In the genomic region with DNA sequence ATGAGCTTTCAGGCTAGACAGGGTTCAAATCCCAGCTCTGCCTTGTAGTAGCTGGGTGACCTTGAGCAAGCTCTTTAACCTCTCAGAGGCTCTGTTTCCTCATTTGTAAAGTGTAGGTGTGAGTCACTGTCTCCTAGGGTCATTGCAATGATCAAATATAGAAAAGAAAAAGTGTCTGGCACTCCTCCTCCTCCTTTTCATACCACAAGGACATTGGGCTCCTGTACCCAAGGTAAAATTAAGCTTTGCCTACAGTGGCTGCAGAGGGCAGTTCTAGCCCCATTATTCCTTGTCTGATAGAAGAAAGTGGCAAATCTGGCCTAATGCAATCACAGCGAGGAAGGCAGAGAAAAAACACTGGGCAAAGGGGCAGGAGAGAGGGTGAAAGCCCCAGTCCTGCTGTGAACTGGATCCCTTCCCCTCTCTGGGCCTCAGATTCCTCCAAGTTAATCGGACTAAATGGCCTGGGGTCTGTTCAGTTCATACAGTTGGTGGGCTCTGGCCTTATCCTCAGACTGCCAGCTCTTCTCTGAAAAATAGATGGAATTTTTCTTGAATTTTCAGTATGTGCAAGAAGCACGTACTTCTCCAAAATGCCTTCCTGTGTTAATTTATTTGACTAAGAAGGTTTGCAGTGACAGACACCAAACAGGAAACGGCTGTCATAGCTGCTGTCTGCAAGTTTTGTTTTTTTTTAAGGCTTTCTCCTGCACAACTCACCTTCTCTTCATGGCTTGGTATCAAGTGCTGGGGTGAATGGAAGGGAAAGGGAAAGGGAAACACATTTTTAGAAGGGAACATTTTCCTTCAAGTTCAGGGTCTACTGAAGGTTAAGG, we compare ENCODE assay signal across 10 cellular contexts. TPM values are rescaled to one million over a fixed set of nuclear protein-coding genes. Genes with fewer than 3 reads are reported as not detected.
A peak's percentile ranks its signal among the peaks of the same experiment; 100 is the strongest.
DNase-seq lines count a peak whose midpoint lies in the region; ATAC-seq and TF ChIP-seq lines count a peak whose summit lies in the region.
"Had no signal": no experiment of that assay in that cellular context is flagged by ENCODE, and none has a peak within 500 bp of the region (broad histone marks: within the 10 kb centered on the region; RNA-seq: fewer than 3 reads in every experiment).

No MANE protein-coding gene starts in this region.

- H3K9me3 ChIP-seq in gastrocnemius medialis (no peaks in the 10 kb centered on the region), GM23248 (ENCODE audit: low read depth) (no peaks in the 10 kb centered on the region)

- TF ChIP-seq POLR2A in gastrocnemius medialis (IDR thresholded peaks at IDR 0.05) = no peak

- peaks cover 16% of the 10 kb centered on the region in 2 donors for H3K4me1 ChIP-seq in gastrocnemius medialis
- H3K4me1 ChIP-seq in GM23248 (ENCODE audit: insufficient read depth) = peaks cover 5% of the 10 kb centered on the region

- WGBS in GM23248 (ENCODE audit: low coverage in 1 of 2, low lambda C conversion rate in 2 of 2, missing lambda C conversion rate in 2 of 2), 2 experiments = 72 to 76% methylated on average over 4 of the region's 4 CpGs

- H3K27me3 ChIP-seq in gastrocnemius medialis (no peaks in the 10 kb centered on the region), GM23248 (replicated peaks; ENCODE audit: insufficient read depth) (no peaks in the 10 kb centered on the region)

- H3K9ac ChIP-seq in GM23248 = no peak overlapping the region

- no peak overlapping the region for H3K4me3 ChIP-seq in gastrocnemius medialis
- H3K4me3 ChIP-seq in GM23248 = no peak overlapping the region

- in situ Hi-C loops in gastrocnemius medialis (cut with MboI; ENCODE audit: low sequenced_read_pairs in 4 of 4) = no loop called here
- in situ Hi-C loops in GM23248 (cut with MboI) = no loop called here

- H3K36me3 Mint-ChIP-seq in activated naive CD4-positive, alpha-beta T cell treated with anti-CD3 and anti-CD28 coated beads for 36 hours (ENCODE audit: low read depth) = peaks cover 3% of the 10 kb centered on the region
- H3K36me3 Mint-ChIP-seq in activated CD4-positive, alpha-beta memory T cell treated with anti-CD3 and anti-CD28 coated beads for 36 hours = peaks cover 1% of the 10 kb centered on the region
- H3K36me3 Mint-ChIP-seq in mesothelial cell of epicardium = no peaks in the 10 kb centered on the region
- H3K36me3 Mint-ChIP-seq: WTC11 had no signal

- H2AFZ ChIP-seq in GM23248 = no peak overlapping the region

- peak overlapping the region; percentile 45 for H3K4me3 Mint-ChIP-seq in activated naive CD4-positive, alpha-beta T cell treated with anti-CD3 and anti-CD28 coated beads for 36 hours
- peak overlapping the region; percentile 45 for H3K4me3 Mint-ChIP-seq in activated CD4-positive, alpha-beta memory T cell treated with anti-CD3 and anti-CD28 coated beads for 36 hours
- H3K4me3 Mint-ChIP-seq in stimulated activated naive CD8-positive, alpha-beta T cell treated with anti-CD3 and anti-CD28 coated beads, Interleukin-15, amount 100 ng/mL, for 72 hours = peak overlapping the region; percentile 48 to 67
- no peak overlapping the region for H3K4me3 Mint-ChIP-seq in mesothelial cell of epicardium
- H3K4me3 Mint-ChIP-seq: WTC11 had no signal

- DNase-seq in activated naive CD4-positive, alpha-beta T cell treated with anti-CD3 and anti-CD28 coated beads for 36 hours = peak; percentile 62
- DNase-seq in activated naive CD4-positive, alpha-beta T cell treated with Interleukin-2 at 50 U/mL for 16 hours = no peak
- peak; percentile 42 for DNase-seq in activated CD4-positive, alpha-beta memory T cell treated with anti-CD3 and anti-CD28 coated beads for 36 hours
- DNase-seq in stimulated activated naive CD8-positive, alpha-beta T cell treated with anti-CD3 and anti-CD28 coated beads, Interleukin-15, amount 100 ng/mL, for 72 hours = no peak
- DNase-seq in gastrocnemius medialis = no peak
- DNase-seq in mesothelial cell of epicardium (ENCODE audit: low spot score in 2 of 2, unreplicated experiment in 2 of 2) = no peak
- DNase-seq in GM23248 = no peak

- CTCF ChIA-PET in activated naive CD4-positive, alpha-beta T cell treated with anti-CD3 and anti-CD28 coated beads for 36 hours (lab: Charles Lee) = interaction anchor here (0.8 to 9.2 kb wide), 5 partner anchors 22 to 112 kb away, joined by 3 to 67 read pairs (median 4); a partner anchor contains a TSS
- CTCF ChIA-PET in activated CD4-positive, alpha-beta memory T cell treated with anti-CD3 and anti-CD28 coated beads for 36 hours (lab: Charles Lee) = interaction anchor here (0.6 to 3.2 kb wide), 7 partner anchors 8 to 562 kb away, joined by 3 to 24 read pairs (median 3); a partner anchor contains a TSS

- H4K20me1 ChIP-seq in GM23248 (ENCODE audit: insufficient read depth) = no peaks in the 10 kb centered on the region

- no peaks in the 10 kb centered on the region for H3F3A ChIP-seq in GM23248 (ENCODE audit: insufficient read depth)

- no peaks in the 10 kb centered on the region for H3K9me2 ChIP-seq in GM23248 (ENCODE audit: insufficient read depth)

- peaks cover 91% of the 10 kb centered on the region for H3K4me1 Mint-ChIP-seq in activated naive CD4-positive, alpha-beta T cell treated with anti-CD3 and anti-CD28 coated beads for 36 hours (ENCODE audit: low read depth)
- H3K4me1 Mint-ChIP-seq in activated CD4-positive, alpha-beta memory T cell treated with anti-CD3 and anti-CD28 coated beads for 36 hours (ENCODE audit: low read depth) = peaks cover 74% of the 10 kb centered on the region
- peaks cover 88% of the 10 kb centered on the region for H3K4me1 Mint-ChIP-seq in stimulated activated naive CD8-positive, alpha-beta T cell treated with anti-CD3 and anti-CD28 coated beads, Interleukin-15, amount 100 ng/mL, for 72 hours
- no peaks in the 10 kb centered on the region for H3K4me1 Mint-ChIP-seq in mesothelial cell of epicardium

- intact Hi-C loops in activated naive CD4-positive, alpha-beta T cell treated with anti-CD3 and anti-CD28 coated beads for 36 hours (cut with micrococcal nuclease) = loop anchor here (1.0 to 2.0 kb wide), 7 partner anchors 22 to 901 kb away; no protein-coding TSS in a partner anchor
- intact Hi-C loops in activated CD4-positive, alpha-beta memory T cell treated with anti-CD3 and anti-CD28 coated beads for 36 hours (cut with micrococcal nuclease) = loop anchor here (1.0 kb wide), 3 partner anchors 27 to 62 kb away; no protein-coding TSS in a partner anchor
- intact Hi-C loops in gastrocnemius medialis (cut with DNase I; ENCODE audit: low total_unique reads) = no loop called here

- H3K27me3 Mint-ChIP-seq in activated naive CD4-positive, alpha-beta T cell treated with anti-CD3 and anti-CD28 coated beads for 36 hours (ENCODE audit: low read depth) = no peaks in the 10 kb centered on the region
- no peaks in the 10 kb centered on the region for H3K27me3 Mint-ChIP-seq in activated CD4-positive, alpha-beta memory T cell treated with anti-CD3 and anti-CD28 coated beads for 36 hours
- H3K27me3 Mint-ChIP-seq in stimulated activated naive CD8-positive, alpha-beta T cell treated with anti-CD3 and anti-CD28 coated beads, Interleukin-15, amount 100 ng/mL, for 72 hours = no peaks in the 10 kb centered on the region
- no peaks in the 10 kb centered on the region for H3K27me3 Mint-ChIP-seq in mesothelial cell of epicardium (ENCODE audit: low read depth)

- TF ChIP-seq CTCF in gastrocnemius medialis (IDR thresholded peaks at IDR 0.05 in 4 of 5, conservative IDR thresholded peaks at IDR 0.05 in 1 of 5) = no peak
- no peak for TF ChIP-seq CTCF in mesothelial cell of epicardium (IDR thresholded peaks at IDR 0.05; ENCODE audit: unreplicated experiment)

- no peaks in the 10 kb centered on the region for H3K79me2 ChIP-seq in GM23248 (ENCODE audit: insufficient read depth)

- H3K27ac ChIP-seq in gastrocnemius medialis (no peak overlapping the region), GM23248 (no peak overlapping the region)
- H3K27ac ChIP-seq: C4-2B had no signal

- no peak overlapping the region for H3K4me2 ChIP-seq in GM23248 (ENCODE audit: unreplicated experiment)

- peak overlapping the region; percentile 95 for H3K27ac Mint-ChIP-seq in activated naive CD4-positive, alpha-beta T cell treated with anti-CD3 and anti-CD28 coated beads for 36 hours
- H3K27ac Mint-ChIP-seq in activated CD4-positive, alpha-beta memory T cell treated with anti-CD3 and anti-CD28 coated beads for 36 hours = peak overlapping the region; percentile 89
- H3K27ac Mint-ChIP-seq in stimulated activated naive CD8-positive, alpha-beta T cell treated with anti-CD3 and anti-CD28 coated beads, Interleukin-15, amount 100 ng/mL, for 72 hours = peak overlapping the region; percentile 90 to 93
- no peak overlapping the region for H3K27ac Mint-ChIP-seq in mesothelial cell of epicardium
- H3K27ac Mint-ChIP-seq: WTC11 had no signal

- POLR2A ChIA-PET in activated CD4-positive, alpha-beta memory T cell treated with anti-CD3 and anti-CD28 coated beads for 36 hours (lab: Charles Lee) = interaction anchor here (0.7 to 3.8 kb wide), 6 partner anchors 22 to 219 kb away, joined by 3 to 21 read pairs (median 5); a partner anchor contains a TSS

- no peaks in the 10 kb centered on the region for H3K36me3 ChIP-seq in gastrocnemius medialis
- H3K36me3 ChIP-seq in GM23248 (ENCODE audit: low read depth) = no peaks in the 10 kb centered on the region

- peak; percentile 62 for ATAC-seq in HG03066 (IDR thresholded peaks at IDR 0.05; ENCODE audit: low read depth, unreplicated experiment)
- peak; percentile 75 for ATAC-seq in stimulated activated naive CD8-positive, alpha-beta T cell treated with anti-CD3 and anti-CD28 coated beads, Interleukin-15, amount 100 ng/mL, for 72 hours
- no peak for ATAC-seq in gastrocnemius medialis
- ATAC-seq: WTC11 had no signal

- H3K9me3 Mint-ChIP-seq in activated naive CD4-positive, alpha-beta T cell treated with anti-CD3 and anti-CD28 coated beads for 36 hours = no peaks in the 10 kb centered on the region
- H3K9me3 Mint-ChIP-seq in activated CD4-positive, alpha-beta memory T cell treated with anti-CD3 and anti-CD28 coated beads for 36 hours = no peaks in the 10 kb centered on the region
- peaks cover 0 to 4% of the 10 kb centered on the region in 2 donors for H3K9me3 Mint-ChIP-seq in stimulated activated naive CD8-positive, alpha-beta T cell treated with anti-CD3 and anti-CD28 coated beads, Interleukin-15, amount 100 ng/mL, for 72 hours
- H3K9me3 Mint-ChIP-seq in mesothelial cell of epicardium = no peaks in the 10 kb centered on the region
- H3K9me3 Mint-ChIP-seq: WTC11 had no signal

RNA-seq across cellular contexts. Expression of a gene that starts 35.3 kb away (rescaled TPM):
- total RNA-seq in activated naive CD4-positive, alpha-beta T cell treated with anti-CD3 and anti-CD28 coated beads for 36 hours = 10 to 100 TPM; 75.0 to 77.8 TPM
- 10 to 100 TPM; 94.8 to 96.8 TPM for total RNA-seq in activated CD4-positive, alpha-beta memory T cell treated with anti-CD3 and anti-CD28 coated beads for 36 hours
- total RNA-seq in gastrocnemius medialis (100 to 1,000 TPM in 2 of 4 donors, 10 to 100 TPM in 2; 56.1 to 135 (median 92.0) TPM), mesothelial cell of epicardium (0.85 to 2.1 TPM (median 1.9 TPM) in 3 replicates)
- total RNA-seq in GM23248 (2014; rRNA removed; shearing (Covaris generic)) = 22.6 and 40.6 TPM in 2 replicates
- 33.3 and 36.0 TPM in 2 replicates for polyA plus RNA-seq in GM23248 (2016; fragmentation: Nextera tagmentation; extraction: Ambion mirVana)

Comparison
In these comparisons a context has a peak if more than half of its experiments do, and no peak if none do; other contexts are left out.
1. DNase-seq: peak in activated naive CD4-positive, alpha-beta T cell treated with anti-CD3 and anti-CD28 coated beads for 36 hours (single experiment) and activated CD4-positive, alpha-beta memory T cell treated with anti-CD3 and anti-CD28 coated beads for 36 hours (single experiment); none in activated naive CD4-positive, alpha-beta T cell treated with Interleukin-2 at 50 U/mL for 16 hours (single experiment), stimulated activated naive CD8-positive, alpha-beta T cell treated with anti-CD3 and anti-CD28 coated beads, Interleukin-15, amount 100 ng/mL, for 72 hours (0 of 2), gastrocnemius medialis (0 of 2), mesothelial cell of epicardium (0 of 2) and GM23248 (single experiment).
2. ATAC-seq: peak in HG03066 (single experiment) and stimulated activated naive CD8-positive, alpha-beta T cell treated with anti-CD3 and anti-CD28 coated beads, Interleukin-15, amount 100 ng/mL, for 72 hours (single experiment); none in gastrocnemius medialis (0 of 2).